Comparison of ENCODE assay signal across 24 cellular contexts in the genomic region with DNA sequence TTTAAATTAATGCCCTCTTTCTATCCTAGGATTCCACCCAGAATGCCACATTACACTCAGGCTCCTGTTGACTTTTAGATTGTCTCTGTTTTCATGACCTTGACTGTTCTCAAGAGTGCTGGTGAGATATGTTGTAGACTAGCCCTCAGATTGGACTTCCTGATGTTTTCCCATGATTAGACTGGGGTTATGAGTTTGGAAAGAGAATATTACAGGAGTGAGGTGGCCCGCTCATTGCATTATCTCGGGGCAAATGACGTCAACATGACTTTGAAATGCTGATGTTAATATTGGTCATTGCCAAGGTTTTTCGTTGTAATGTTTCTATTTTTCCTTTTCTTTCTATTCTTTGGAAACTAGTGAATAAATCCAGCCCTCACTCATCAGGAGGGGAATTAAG.
"Had no signal": no experiment of that assay in that cellular context is flagged by ENCODE, and none has a peak within 500 bp of the region (broad histone marks: within the 10 kb centered on the region; RNA-seq: fewer than 3 reads in every experiment).

No MANE protein-coding gene starts in this region.

- H3K4me3 ChIP-seq: heart left ventricle, left lung, lower lobe of right lung, right atrium auricular region, skin epidermis, suprapubic skin, thoracic aorta, tibial artery, uterus had no signal

- DNase-seq: heart left ventricle; hypothalamus; immature natural killer cell; kidney; left colon; left lung; lower lobe of right lung; mammary epithelial cell; mesendoderm; naive B cell; natural killer cell; stimulated activated CD4-positive, alpha-beta T cell treated with anti-CD3 and anti-CD28 coated beads, Interleukin-12 subunit alpha, Interleukin-12 subunit beta, amount 100 ng/mL, for 4 hours; stimulated activated CD4-positive, alpha-beta T cell treated with anti-CD3 and anti-CD28 coated beads, Interleukin-15, amount 100 ng/mL, for 24 hours; stimulated activated CD4-positive, alpha-beta T cell treated with anti-CD3 and anti-CD28 coated beads, Interleukin-2, amount 100 ng/mL, for 24 hours; stimulated activated CD4-positive, alpha-beta T cell treated with anti-CD3 and anti-CD28 coated beads, Interleukin-4, amount 100 ng/mL, for 1 hour; stimulated activated naive CD4-positive, alpha-beta T cell; tibial artery; uterus had no signal

- H3K27ac ChIP-seq: heart left ventricle, left lung, lower lobe of right lung, right atrium auricular region, skin epidermis, suprapubic skin, thoracic aorta, tibial artery, uterus had no signal

- H3K36me3 ChIP-seq: heart left ventricle, left lung, lower lobe of right lung, right atrium auricular region, suprapubic skin, thoracic aorta, tibial artery, uterus had no signal

- H3K4me1 ChIP-seq: heart left ventricle, left lung, lower lobe of right lung, right atrium auricular region, suprapubic skin, tibial artery, uterus had no signal

- H3K9me3 ChIP-seq: lower lobe of right lung, right atrium auricular region, suprapubic skin, thoracic aorta, tibial artery, uterus had no signal

- ATAC-seq: heart left ventricle; left colon; left lung; lower lobe of right lung; natural killer cell; sciatic nerve; stimulated activated effector memory CD8-positive, alpha-beta T cell treated with anti-CD3 and anti-CD28 coated beads, Interleukin-12 subunit alpha, Interleukin-12 subunit beta, amount 100 ng/mL, for 72 hours had no signal

- H3K27me3 ChIP-seq: heart left ventricle, left lung, right atrium auricular region, suprapubic skin, tibial artery, uterus had no signal
